5 cellular contexts compared by ENCODE assay signal in genomic region chrX:46530404-46530908, GRCh38. TPM values are rescaled to one million over a fixed set of nuclear protein-coding genes. Genes with fewer than 3 reads are reported as not detected.
DNase-seq lines count a peak whose midpoint lies in the region; ATAC-seq, FAIRE-seq and TF ChIP-seq lines count a peak whose summit lies in the region.
"Not testable (repeated sequence)": the region's sequence is repeated elsewhere in the genome, so short reads cannot be mapped to it uniquely, and the experiment has no call there.

No MANE protein-coding gene starts in this region.

- peak overlapping the region in 10 of 11 experiments; percentile 44 to 76 (median 58); a peak in 15 of 22 replicates for H3K4me2 ChIP-seq in BLaER1 treated with 17β-estradiol and CSF1 and Interleukin-3, amounts not matched to agents 10 nM and 100 nM
- not testable (repeated sequence) for H3K4me2 ChIP-seq in astrocyte (ENCODE audit: low read length); endothelial cell of umbilical vein (ENCODE audit: insufficient read depth, low read length)

- POLR2A ChIA-PET in endothelial cell of umbilical vein (lab: Charles Lee), result not testable (repeated sequence)

- BruUV-seq in endothelial cell of umbilical vein (replicated peaks; lab: Mats Ljungman, UMichigan), result not testable (repeated sequence)

- CTCF ChIA-PET in endothelial cell of umbilical vein (lab: Charles Lee), result not testable (repeated sequence)

- not testable (repeated sequence) for H3K27ac Mint-ChIP-seq in astrocyte (ENCODE audit: unreplicated experiment)

- peaks cover 9 to 67% (median 36%) of the 10 kb centered on the region in 10 experiments for H3K4me1 ChIP-seq in BLaER1 treated with 17β-estradiol and CSF1 and Interleukin-3, amounts not matched to agents 10 nM and 100 nM
- H3K4me1 ChIP-seq in astrocyte (ENCODE audit: insufficient read depth, low read length); endothelial cell of umbilical vein (ENCODE audit: control insufficient read depth, extremely low read depth, insufficient read depth, low read length); right lobe of liver: not testable (repeated sequence)

- not testable (repeated sequence) for TF ChIP-seq CTCF in astrocyte (IDR thresholded peaks at IDR 0.05; ENCODE audit: insufficient read depth, low read depth, low read length); endothelial cell of umbilical vein (IDR thresholded peaks at IDR 0.05; ENCODE audit: extremely low read depth in 1 of 2, insufficient read depth in 1 of 2, low read depth in 1 of 2, low read length in 2 of 2); right lobe of liver (IDR thresholded peaks at IDR 0.05)

- peaks cover 0 to 47% (median 14%) of the 10 kb centered on the region in 11 experiments; a peak in 17 of 22 replicates for H3K36me3 ChIP-seq in BLaER1 treated with 17β-estradiol and CSF1 and Interleukin-3, amounts not matched to agents 10 nM and 100 nM
- H3K36me3 ChIP-seq in astrocyte (ENCODE audit: insufficient read depth, low read length); endothelial cell of umbilical vein (ENCODE audit: control insufficient read depth in 2 of 2, extremely low read depth in 1 of 2, insufficient read depth in 2 of 2, low read length in 2 of 2); right lobe of liver: not testable (repeated sequence)

- FAIRE-seq in GM12892 (lab: Jason Lieb, UNC) (peak; percentile 84), astrocyte (lab: Jason Lieb, UNC) (peak; percentile 59), endothelial cell of umbilical vein (lab: Jason Lieb, UNC) (peak; percentile 90)

- WGBS in right lobe of liver (ENCODE audit: insufficient coverage, low coverage, low lambda C conversion rate, missing lambda C conversion rate), result no CpG with 5 or more reads among the region's 1 CpG

- not testable (repeated sequence) for H3K9me1 ChIP-seq in endothelial cell of umbilical vein (replicated peaks; ENCODE audit: control insufficient read depth, extremely low read depth, insufficient read depth, low read length)

- not testable (repeated sequence) for H4K20me1 ChIP-seq in BLaER1 treated with 17β-estradiol and CSF1 and Interleukin-3, amounts not matched to agents 10 nM and 100 nM; astrocyte (ENCODE audit: insufficient read depth, low read length); endothelial cell of umbilical vein (replicated peaks; ENCODE audit: control insufficient read depth, extremely low read depth, insufficient read depth, low read length)

- peak; percentile 83 to 92 (median 90) for ATAC-seq in right lobe of liver

- not testable (repeated sequence) for DNase-seq in GM12892 (ENCODE audit: insufficient read length); astrocyte (ENCODE audit: low read depth); endothelial cell of umbilical vein (ENCODE audit: low read depth, low spot score); right lobe of liver

- H3K9ac ChIP-seq in BLaER1 treated with 17β-estradiol and CSF1 and Interleukin-3, amounts not matched to agents 10 nM and 100 nM, result peak overlapping the region in 1 of 11 experiments; percentile 26; a peak in 2 of 22 replicates
- H3K9ac ChIP-seq in astrocyte (ENCODE audit: low read length); endothelial cell of umbilical vein (replicated peaks; ENCODE audit: extremely low read depth, insufficient read depth, low read length): not testable (repeated sequence)

- H3K27me3 ChIP-seq in BLaER1 treated with 17β-estradiol and CSF1 and Interleukin-3, amounts not matched to agents 10 nM and 100 nM; astrocyte (ENCODE audit: insufficient read depth, low read length); endothelial cell of umbilical vein (ENCODE audit: control insufficient read depth in 2 of 2, insufficient read depth in 2 of 2, low read length in 2 of 2); right lobe of liver: not testable (repeated sequence)

- peaks cover 26 to 76% (median 62%) of the 10 kb centered on the region in 11 experiments for H3K9me3 ChIP-seq in BLaER1 treated with 17β-estradiol and CSF1 and Interleukin-3, amounts not matched to agents 10 nM and 100 nM (replicated peaks in 1 of 11)
- H3K9me3 ChIP-seq in astrocyte (ENCODE audit: insufficient read depth, low read depth, low read length); endothelial cell of umbilical vein (replicated peaks; ENCODE audit: control insufficient read depth, insufficient read depth, low read length); right lobe of liver: not testable (repeated sequence)

- H2AFZ ChIP-seq in astrocyte (ENCODE audit: low read depth, low read length); endothelial cell of umbilical vein (ENCODE audit: low read depth, low read length): not testable (repeated sequence)

- H3K4me1 Mint-ChIP-seq in astrocyte (ENCODE audit: low read depth, unreplicated experiment), result not testable (repeated sequence)

- not testable (repeated sequence) for H3K4me3 Mint-ChIP-seq in astrocyte (ENCODE audit: unreplicated experiment)

- intact Hi-C loops in endothelial cell of umbilical vein (cut with micrococcal nuclease); right lobe of liver (cut with DNase I): not testable (repeated sequence)

- H3K27ac ChIP-seq in BLaER1 treated with 17β-estradiol and CSF1 and Interleukin-3, amounts not matched to agents 10 nM and 100 nM, result peak overlapping the region in 3 of 11 experiments; percentile 65 to 70 (median 68); a peak in 4 of 22 replicates
- not testable (repeated sequence) for H3K27ac ChIP-seq in astrocyte (ENCODE audit: low read depth, low read length); endothelial cell of umbilical vein (ENCODE audit: insufficient read depth, low read depth, low read length); right lobe of liver

- not testable (repeated sequence) for H3K4me3 ChIP-seq in BLaER1 treated with 17β-estradiol and CSF1 and Interleukin-3, amounts not matched to agents 10 nM and 100 nM; astrocyte (ENCODE audit: insufficient read depth, low read depth, low read length); endothelial cell of umbilical vein (replicated peaks in 1 of 3; ENCODE audit: insufficient read depth in 1 of 3, low read depth in 1 of 3, low read length in 3 of 3); right lobe of liver

- dilution Hi-C loops in endothelial cell of umbilical vein (cut with MboI; ENCODE audit: extremely low pct_ligation_motif_present, low sequenced_read_pairs), result not testable (repeated sequence)

- H3K27me3 Mint-ChIP-seq in astrocyte (ENCODE audit: low read depth, unreplicated experiment), result not testable (repeated sequence)

- H3K36me3 Mint-ChIP-seq in astrocyte (ENCODE audit: low read depth, unreplicated experiment), result not testable (repeated sequence)

- H3K9me3 Mint-ChIP-seq in astrocyte (ENCODE audit: unreplicated experiment), result not testable (repeated sequence)

- H3K79me2 ChIP-seq in astrocyte (ENCODE audit: insufficient read depth, low read length); endothelial cell of umbilical vein (ENCODE audit: control insufficient read depth, insufficient read depth, low read length): not testable (repeated sequence)

- not testable (repeated sequence) for TF ChIP-seq POLR2A in GM12892 (IDR thresholded peaks at IDR 0.05; ENCODE audit: low read depth, low read length); endothelial cell of umbilical vein (IDR thresholded peaks at IDR 0.05; ENCODE audit: low read depth, low read length); right lobe of liver (IDR thresholded peaks at IDR 0.05)

RNA-seq across cellular contexts. Expression of gene ZNF674, which starts 14.8 kb away (rescaled TPM):
- 2.9 TPM for polyA plus RNA-seq in GM12892 (2012; ENCODE audit: missing spikeins)
- total RNA-seq in astrocyte, result 4.6 and 5.5 TPM in 2 replicates
- total RNA-seq in endothelial cell of umbilical vein, result 5.7 and 6.7 TPM in 2 replicates
- 2.3 and 2.5 TPM in 2 replicates for polyA plus RNA-seq in endothelial cell of umbilical vein
- polyA plus RNA-seq in endothelial cell of umbilical vein (2011; cell fraction: cytosol; rRNA removed), result 2.0 and 2.4 TPM in 2 replicates
- 7.8 TPM in 2 replicates for polyA plus RNA-seq in endothelial cell of umbilical vein (2011; cell fraction: nucleus; rRNA removed)
- polyA plus RNA-seq in endothelial cell of umbilical vein (2012), result 2.7 and 3.3 TPM in 2 replicates
- 10.4 and 10.9 TPM in 2 replicates for polyA minus RNA-seq in endothelial cell of umbilical vein
- polyA minus RNA-seq in endothelial cell of umbilical vein (2011; cell fraction: cytosol; rRNA and poly(A)+ RNA removed), result 3.5 TPM
- polyA minus RNA-seq in endothelial cell of umbilical vein (2011; cell fraction: nucleus; rRNA and poly(A)+ RNA removed), result 10.9 and 11.3 TPM in 2 replicates
- 1 to 10 TPM in 5 of 6 experiments, under 1 TPM in 1; 0.86 to 3.1 (median 2.2) TPM for total RNA-seq in right lobe of liver

RNA-seq across cellular contexts. Expression of gene CHST7, which starts 43.1 kb away (rescaled TPM):
- 2.3 TPM for polyA plus RNA-seq in GM12892 (2012; ENCODE audit: missing spikeins)
- total RNA-seq in astrocyte (13.8 and 15.4 TPM in 2 replicates), endothelial cell of umbilical vein (9.8 and 11.2 TPM in 2 replicates), right lobe of liver (1 to 10 TPM; 4.8 to 7.1 (median 5.7) TPM)
- polyA plus RNA-seq in endothelial cell of umbilical vein, result 4.5 and 5.2 TPM in 2 replicates
- polyA plus RNA-seq in endothelial cell of umbilical vein (2011; cell fraction: cytosol; rRNA removed), result 2.5 and 3.7 TPM in 2 replicates
- 1.2 and 1.6 TPM in 2 replicates for polyA plus RNA-seq in endothelial cell of umbilical vein (2011; cell fraction: nucleus; rRNA removed)
- polyA plus RNA-seq in endothelial cell of umbilical vein (2012), result 5.2 and 9.5 TPM in 2 replicates
- polyA minus RNA-seq in endothelial cell of umbilical vein, result 2.3 and 3.7 TPM in 2 replicates
- polyA minus RNA-seq in endothelial cell of umbilical vein (2011; cell fraction: cytosol; rRNA and poly(A)+ RNA removed), result 0.51 TPM
- 1.9 and 3.0 TPM in 2 replicates for polyA minus RNA-seq in endothelial cell of umbilical vein (2011; cell fraction: nucleus; rRNA and poly(A)+ RNA removed)
